Comparison of ENCODE assay signal across 1 cellular context in the genomic region with DNA sequence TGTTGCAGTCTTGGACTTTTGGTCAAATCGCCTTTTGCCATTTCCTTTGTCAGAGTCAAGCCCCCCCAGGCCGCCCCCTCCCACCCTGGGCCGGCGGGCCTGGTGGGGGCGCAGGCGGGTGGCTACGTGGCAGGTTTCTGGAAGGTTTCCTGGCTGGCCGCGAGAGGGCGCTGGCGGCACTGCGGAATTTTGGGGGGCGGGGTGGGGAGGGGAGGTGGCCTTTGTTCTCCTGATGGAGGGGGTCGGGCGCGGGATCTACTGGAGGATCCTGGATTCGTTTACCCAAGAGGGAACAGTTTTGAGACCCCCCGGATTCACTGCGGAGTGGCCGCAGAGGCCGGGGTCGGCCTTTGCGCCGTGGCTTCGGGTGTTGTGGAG.
TF ChIP-seq lines count a peak whose summit lies in the region.

No MANE protein-coding gene starts in this region.

TF ChIP-seq in GM12878, 131 proteins besides CTCF, POLR2A, EP300 and RAD21:
- TF ChIP-seq MEF2B (IDR thresholded peaks at IDR 0.05; ENCODE audit: partially characterized antibody, poor library complexity, severe bottlenecking), result no peak
- TF ChIP-seq RFX5 (IDR thresholded peaks at IDR 0.05; ENCODE audit: low read depth, low read length), result no peak
- no peak for TF ChIP-seq NFXL1 (IDR thresholded peaks at IDR 0.05; ENCODE audit: borderline replicate concordance)
- TF ChIP-seq, protein P1, sequence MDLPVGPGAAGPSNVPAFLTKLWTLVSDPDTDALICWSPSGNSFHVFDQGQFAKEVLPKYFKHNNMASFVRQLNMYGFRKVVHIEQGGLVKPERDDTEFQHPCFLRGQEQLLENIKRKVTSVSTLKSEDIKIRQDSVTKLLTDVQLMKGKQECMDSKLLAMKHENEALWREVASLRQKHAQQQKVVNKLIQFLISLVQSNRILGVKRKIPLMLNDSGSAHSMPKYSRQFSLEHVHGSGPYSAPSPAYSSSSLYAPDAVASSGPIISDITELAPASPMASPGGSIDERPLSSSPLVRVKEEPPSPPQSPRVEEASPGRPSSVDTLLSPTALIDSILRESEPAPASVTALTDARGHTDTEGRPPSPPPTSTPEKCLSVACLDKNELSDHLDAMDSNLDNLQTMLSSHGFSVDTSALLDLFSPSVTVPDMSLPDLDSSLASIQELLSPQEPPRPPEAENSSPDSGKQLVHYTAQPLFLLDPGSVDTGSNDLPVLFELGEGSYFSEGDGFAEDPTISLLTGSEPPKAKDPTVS (IDR thresholded peaks at IDR 0.05; ENCODE audit: low read depth, low read length), result no peak
- no peak for TF ChIP-seq ASH2L (IDR thresholded peaks at IDR 0.05; ENCODE audit: borderline replicate concordance, low read depth)
- TF ChIP-seq, protein P2, sequence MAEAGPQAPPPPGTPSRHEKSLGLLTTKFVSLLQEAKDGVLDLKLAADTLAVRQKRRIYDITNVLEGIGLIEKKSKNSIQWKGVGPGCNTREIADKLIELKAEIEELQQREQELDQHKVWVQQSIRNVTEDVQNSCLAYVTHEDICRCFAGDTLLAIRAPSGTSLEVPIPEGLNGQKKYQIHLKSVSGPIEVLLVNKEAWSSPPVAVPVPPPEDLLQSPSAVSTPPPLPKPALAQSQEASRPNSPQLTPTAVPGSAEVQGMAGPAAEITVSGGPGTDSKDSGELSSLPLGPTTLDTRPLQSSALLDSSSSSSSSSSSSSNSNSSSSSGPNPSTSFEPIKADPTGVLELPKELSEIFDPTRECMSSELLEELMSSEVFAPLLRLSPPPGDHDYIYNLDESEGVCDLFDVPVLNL (IDR thresholded peaks at IDR 0.05; ENCODE audit: low read depth, low read length), result no peak
- TF ChIP-seq ESRRA (IDR thresholded peaks at IDR 0.05; ENCODE audit: low read length), result no peak
- no peak for TF ChIP-seq KLF5 (IDR thresholded peaks at IDR 0.05; ENCODE audit: partially characterized antibody)
- TF ChIP-seq BACH1 (IDR thresholded peaks at IDR 0.05; ENCODE audit: borderline replicate concordance), result no peak
- TF ChIP-seq, protein P3, sequence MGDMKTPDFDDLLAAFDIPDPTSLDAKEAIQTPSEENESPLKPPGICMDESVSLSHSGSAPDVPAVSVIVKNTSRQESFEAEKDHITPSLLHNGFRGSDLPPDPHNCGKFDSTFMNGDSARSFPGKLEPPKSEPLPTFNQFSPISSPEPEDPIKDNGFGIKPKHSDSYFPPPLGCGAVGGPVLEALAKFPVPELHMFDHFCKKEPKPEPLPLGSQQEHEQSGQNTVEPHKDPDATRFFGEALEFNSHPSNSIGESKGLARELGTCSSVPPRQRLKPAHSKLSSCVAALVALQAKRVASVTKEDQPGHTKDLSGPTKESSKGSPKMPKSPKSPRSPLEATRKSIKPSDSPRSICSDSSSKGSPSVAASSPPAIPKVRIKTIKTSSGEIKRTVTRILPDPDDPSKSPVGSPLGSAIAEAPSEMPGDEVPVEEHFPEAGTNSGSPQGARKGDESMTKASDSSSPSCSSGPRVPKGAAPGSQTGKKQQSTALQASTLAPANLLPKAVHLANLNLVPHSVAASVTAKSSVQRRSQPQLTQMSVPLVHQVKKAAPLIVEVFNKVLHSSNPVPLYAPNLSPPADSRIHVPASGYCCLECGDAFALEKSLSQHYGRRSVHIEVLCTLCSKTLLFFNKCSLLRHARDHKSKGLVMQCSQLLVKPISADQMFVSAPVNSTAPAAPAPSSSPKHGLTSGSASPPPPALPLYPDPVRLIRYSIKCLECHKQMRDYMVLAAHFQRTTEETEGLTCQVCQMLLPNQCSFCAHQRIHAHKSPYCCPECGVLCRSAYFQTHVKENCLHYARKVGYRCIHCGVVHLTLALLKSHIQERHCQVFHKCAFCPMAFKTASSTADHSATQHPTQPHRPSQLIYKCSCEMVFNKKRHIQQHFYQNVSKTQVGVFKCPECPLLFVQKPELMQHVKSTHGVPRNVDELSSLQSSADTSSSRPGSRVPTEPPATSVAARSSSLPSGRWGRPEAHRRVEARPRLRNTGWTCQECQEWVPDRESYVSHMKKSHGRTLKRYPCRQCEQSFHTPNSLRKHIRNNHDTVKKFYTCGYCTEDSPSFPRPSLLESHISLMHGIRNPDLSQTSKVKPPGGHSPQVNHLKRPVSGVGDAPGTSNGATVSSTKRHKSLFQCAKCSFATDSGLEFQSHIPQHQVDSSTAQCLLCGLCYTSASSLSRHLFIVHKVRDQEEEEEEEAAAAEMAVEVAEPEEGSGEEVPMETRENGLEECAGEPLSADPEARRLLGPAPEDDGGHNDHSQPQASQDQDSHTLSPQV (IDR thresholded peaks at IDR 0.05), result no peak
- TF ChIP-seq, protein P4, sequence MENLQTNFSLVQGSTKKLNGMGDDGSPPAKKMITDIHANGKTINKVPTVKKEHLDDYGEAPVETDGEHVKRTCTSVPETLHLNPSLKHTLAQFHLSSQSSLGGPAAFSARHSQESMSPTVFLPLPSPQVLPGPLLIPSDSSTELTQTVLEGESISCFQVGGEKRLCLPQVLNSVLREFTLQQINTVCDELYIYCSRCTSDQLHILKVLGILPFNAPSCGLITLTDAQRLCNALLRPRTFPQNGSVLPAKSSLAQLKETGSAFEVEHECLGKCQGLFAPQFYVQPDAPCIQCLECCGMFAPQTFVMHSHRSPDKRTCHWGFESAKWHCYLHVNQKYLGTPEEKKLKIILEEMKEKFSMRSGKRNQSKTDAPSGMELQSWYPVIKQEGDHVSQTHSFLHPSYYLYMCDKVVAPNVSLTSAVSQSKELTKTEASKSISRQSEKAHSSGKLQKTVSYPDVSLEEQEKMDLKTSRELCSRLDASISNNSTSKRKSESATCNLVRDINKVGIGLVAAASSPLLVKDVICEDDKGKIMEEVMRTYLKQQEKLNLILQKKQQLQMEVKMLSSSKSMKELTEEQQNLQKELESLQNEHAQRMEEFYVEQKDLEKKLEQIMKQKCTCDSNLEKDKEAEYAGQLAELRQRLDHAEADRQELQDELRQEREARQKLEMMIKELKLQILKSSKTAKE (IDR thresholded peaks at IDR 0.05; ENCODE audit: low read depth, poor library complexity, severe bottlenecking), result no peak
